ENCODE assay signal across 37 cellular contexts in the genomic region with DNA sequence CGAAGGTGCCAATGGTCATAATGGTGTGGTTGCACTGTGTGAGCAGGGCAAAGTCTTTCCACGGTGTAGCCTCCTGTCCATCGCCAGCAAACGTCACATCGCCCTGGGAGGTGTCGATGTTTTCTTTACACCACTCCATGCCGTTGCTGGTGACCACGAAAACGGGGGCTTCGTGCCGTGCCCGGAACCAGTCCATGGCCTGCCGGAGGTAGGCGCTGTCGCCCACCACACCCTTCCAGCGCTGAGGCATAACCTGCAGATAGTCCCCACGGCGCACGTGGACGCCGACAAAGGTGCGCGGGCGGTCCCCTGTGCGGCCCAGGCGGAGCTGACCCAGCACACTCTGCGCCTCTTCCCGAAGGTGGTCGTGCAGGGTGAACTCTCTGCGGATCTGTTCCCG. TPM values are rescaled to one million over a fixed set of nuclear protein-coding genes. Genes with fewer than 3 reads are reported as not detected.
"Had no signal": no experiment of that assay in that cellular context is flagged by ENCODE, and none has a peak within 500 bp of the region (broad histone marks: within the 10 kb centered on the region; RNA-seq: fewer than 3 reads in every experiment).

No MANE protein-coding gene starts in this region.

- DNase-seq: activated CD4-positive, alpha-beta memory T cell treated with anti-CD3 and anti-CD28 coated beads, Interleukin-2, amount 10 ng/mL, durations not matched to agents 7 days and 5 days; activated CD4-positive, alpha-beta T cell treated with anti-CD3 and anti-CD28 coated beads for 1 hour; activated CD4-positive, alpha-beta T cell treated with anti-CD3 and anti-CD28 coated beads, Interleukin-2, amount 10 ng/mL, durations not matched to agents 7 days and 5 days; activated CD8-positive, alpha-beta memory T cell treated with anti-CD3 and anti-CD28 coated beads, Interleukin-2, amount 50 U/mL, for 48 hours; activated gamma-delta T cell; activated naive CD4-positive, alpha-beta T cell treated with anti-CD3 and anti-CD28 coated beads, Interleukin-2, amount 10 ng/mL, durations not matched to agents 7 days and 5 days; activated naive CD8-positive, alpha-beta T cell treated with anti-CD3 and anti-CD28 coated beads, Interleukin-2, amount 10 ng/mL, durations not matched to agents 7 days and 5 days; activated T-cell treated with anti-CD3 and anti-CD28 coated beads, Interleukin-2, amount 50 U/mL, for 24 hours; brain microvascular endothelial cell; cortex of kidney; effector memory CD8-positive, alpha-beta T cell; erythroblast; head of caudate nucleus; hypothalamus; kidney glomerular epithelial cell; left lung; stimulated activated CD4-positive, alpha-beta T cell treated with anti-CD3 and anti-CD28 coated beads, Interleukin-4, amount 100 ng/mL, for 24 hours; substantia nigra; T-helper 9 cell; WERI-Rb-1 had no signal

- H3K27me3 ChIP-seq: ascending aorta, brain microvascular endothelial cell had no signal

- H3K4me3 Mint-ChIP-seq: activated CD4-positive, alpha-beta memory T cell treated with anti-CD3 and anti-CD28 coated beads, Interleukin-2, amount 10 ng/mL, durations not matched to agents 7 days and 5 days; activated T-cell treated with anti-CD3 and anti-CD28 coated beads, Interleukin-2, amount 50 U/mL, for 24 hours; natural killer cell treated with Interleukin-12 subunit alpha and Interleukin-12 subunit beta and Interleukin-15 and Interleukin-18, amount 100 ng/mL, for 72 hours; stimulated activated naive CD8-positive, alpha-beta T cell treated with anti-CD3 and anti-CD28 coated beads, Interleukin-15, Interleukin-2, amounts not matched to agents 100 ng/mL and 50 ng/mL, for 24 hours had no signal

- FAIRE-seq: TTC549 had no signal

- H3K4me3 ChIP-seq: ascending aorta, skin epidermis had no signal

- H3K27ac ChIP-seq: ascending aorta, brain microvascular endothelial cell, gastroesophageal sphincter, left lung, skin epidermis, WERI-Rb-1 had no signal

- H3K36me3 ChIP-seq: ascending aorta, brain microvascular endothelial cell, gastroesophageal sphincter, left lung, WERI-Rb-1 had no signal

- H3K27ac Mint-ChIP-seq: activated CD4-positive, alpha-beta T cell treated with anti-CD3 and anti-CD28 coated beads, Interleukin-2, amount 10 ng/mL, durations not matched to agents 7 days and 5 days; activated naive CD4-positive, alpha-beta T cell treated with anti-CD3 and anti-CD28 coated beads, Interleukin-2, amount 10 ng/mL, durations not matched to agents 7 days and 5 days; activated naive CD8-positive, alpha-beta T cell treated with anti-CD3 and anti-CD28 coated beads, Interleukin-2, amount 10 ng/mL, durations not matched to agents 7 days and 5 days; activated T-cell treated with anti-CD3 and anti-CD28 coated beads, Interleukin-2, amount 50 U/mL, for 24 hours; effector memory CD8-positive, alpha-beta T cell; natural killer cell treated with Interleukin-12 subunit alpha and Interleukin-12 subunit beta and Interleukin-15 and Interleukin-18, amount 100 ng/mL, for 72 hours; progenitor cell of endocrine pancreas; stimulated activated naive CD8-positive, alpha-beta T cell treated with anti-CD3 and anti-CD28 coated beads, Interleukin-15, Interleukin-2, amounts not matched to agents 100 ng/mL and 50 ng/mL, for 24 hours had no signal

- H3K9me3 ChIP-seq: ascending aorta, gastroesophageal sphincter, left lung had no signal

- H3K9me3 Mint-ChIP-seq: activated CD4-positive, alpha-beta memory T cell treated with anti-CD3 and anti-CD28 coated beads, Interleukin-2, amount 10 ng/mL, durations not matched to agents 7 days and 5 days; activated CD4-positive, alpha-beta T cell treated with anti-CD3 and anti-CD28 coated beads, Interleukin-2, amount 10 ng/mL, durations not matched to agents 7 days and 5 days; activated naive CD4-positive, alpha-beta T cell treated with anti-CD3 and anti-CD28 coated beads, Interleukin-2, amount 10 ng/mL, durations not matched to agents 7 days and 5 days; activated naive CD8-positive, alpha-beta T cell treated with anti-CD3 and anti-CD28 coated beads, Interleukin-2, amount 10 ng/mL, durations not matched to agents 7 days and 5 days; activated T-cell treated with anti-CD3 and anti-CD28 coated beads, Interleukin-2, amount 50 U/mL, for 24 hours; effector memory CD8-positive, alpha-beta T cell; natural killer cell treated with Interleukin-12 subunit alpha and Interleukin-12 subunit beta and Interleukin-15 and Interleukin-18, amount 100 ng/mL, for 72 hours; stimulated activated effector memory CD8-positive, alpha-beta T cell treated with anti-CD3 and anti-CD28 coated beads, Interleukin-12 subunit alpha, Interleukin-12 subunit beta, amount 100 ng/mL, for 72 hours; stimulated activated naive CD8-positive, alpha-beta T cell treated with anti-CD3 and anti-CD28 coated beads, Interleukin-15, Interleukin-2, amounts not matched to agents 100 ng/mL and 50 ng/mL, for 24 hours had no signal

- H3K36me3 Mint-ChIP-seq: activated naive CD4-positive, alpha-beta T cell treated with anti-CD3 and anti-CD28 coated beads, Interleukin-2, amount 10 ng/mL, durations not matched to agents 7 days and 5 days; activated naive CD8-positive, alpha-beta T cell treated with anti-CD3 and anti-CD28 coated beads, Interleukin-2, amount 10 ng/mL, durations not matched to agents 7 days and 5 days; stimulated activated effector memory CD8-positive, alpha-beta T cell treated with anti-CD3 and anti-CD28 coated beads, Interleukin-12 subunit alpha, Interleukin-12 subunit beta, amount 100 ng/mL, for 72 hours had no signal

- ATAC-seq: effector memory CD8-positive, alpha-beta T cell; gastroesophageal sphincter; left lung; natural killer cell treated with Interleukin-12 subunit alpha and Interleukin-12 subunit beta and Interleukin-15 and Interleukin-18, amount 100 ng/mL, for 72 hours; sciatic nerve; stimulated activated effector memory CD8-positive, alpha-beta T cell treated with anti-CD3 and anti-CD28 coated beads, Interleukin-12 subunit alpha, Interleukin-12 subunit beta, amount 100 ng/mL, for 72 hours had no signal

RNA-seq across cellular contexts. Expression of a gene that starts 3.6 kb away (rescaled TPM):
- total RNA-seq: activated CD4-positive, alpha-beta memory T cell treated with anti-CD3 and anti-CD28 coated beads, Interleukin-2, amount 10 ng/mL, durations not matched to agents 7 days and 5 days; activated naive CD8-positive, alpha-beta T cell treated with anti-CD3 and anti-CD28 coated beads, Interleukin-2, amount 10 ng/mL, durations not matched to agents 7 days and 5 days; ascending aorta; chondrocyte; fibroblast of lung; natural killer cell treated with Interleukin-12 subunit alpha and Interleukin-12 subunit beta and Interleukin-15 and Interleukin-18, amount 100 ng/mL, for 72 hours; osteocyte; renal cortical epithelial cell; T-helper 1 cell treated with Interleukin-12 subunit alpha and Interleukin-12 subunit beta and Interleukin-4 antibody, amounts not matched to agents 30 ng/mL and 1 ng/mL, for 36 hours had no signal
- polyA plus RNA-seq: fibroblast of lung had no signal

RNA-seq across cellular contexts. Expression of a gene that starts 5.0 kb away (rescaled TPM):
- total RNA-seq: activated CD4-positive, alpha-beta memory T cell treated with anti-CD3 and anti-CD28 coated beads, Interleukin-2, amount 10 ng/mL, durations not matched to agents 7 days and 5 days; activated CD4-positive, alpha-beta T cell treated with anti-CD3 and anti-CD28 coated beads, Interleukin-2, amount 10 ng/mL, durations not matched to agents 7 days and 5 days; activated naive CD8-positive, alpha-beta T cell treated with anti-CD3 and anti-CD28 coated beads, Interleukin-2, amount 10 ng/mL, durations not matched to agents 7 days and 5 days; ascending aorta; cardiac septum; chondrocyte; fibroblast of lung; fibroblast of villous mesenchyme; gastroesophageal sphincter; left lung; natural killer cell treated with Interleukin-12 subunit alpha and Interleukin-12 subunit beta and Interleukin-15 and Interleukin-18, amount 100 ng/mL, for 72 hours; osteocyte; progenitor cell of endocrine pancreas; renal cortical epithelial cell; sciatic nerve; T-helper 1 cell treated with Interleukin-12 subunit alpha and Interleukin-12 subunit beta and Interleukin-4 antibody, amounts not matched to agents 30 ng/mL and 1 ng/mL, for 36 hours; ureter had no signal
- polyA plus RNA-seq: fibroblast of lung had no signal

RNA-seq across cellular contexts. Expression of a gene that starts 9.9 kb away (rescaled TPM):
- total RNA-seq: activated naive CD8-positive, alpha-beta T cell treated with anti-CD3 and anti-CD28 coated beads, Interleukin-2, amount 10 ng/mL, durations not matched to agents 7 days and 5 days had no signal
